Comparison of ENCODE assay signal across 9 cellular contexts in the genomic region with DNA sequence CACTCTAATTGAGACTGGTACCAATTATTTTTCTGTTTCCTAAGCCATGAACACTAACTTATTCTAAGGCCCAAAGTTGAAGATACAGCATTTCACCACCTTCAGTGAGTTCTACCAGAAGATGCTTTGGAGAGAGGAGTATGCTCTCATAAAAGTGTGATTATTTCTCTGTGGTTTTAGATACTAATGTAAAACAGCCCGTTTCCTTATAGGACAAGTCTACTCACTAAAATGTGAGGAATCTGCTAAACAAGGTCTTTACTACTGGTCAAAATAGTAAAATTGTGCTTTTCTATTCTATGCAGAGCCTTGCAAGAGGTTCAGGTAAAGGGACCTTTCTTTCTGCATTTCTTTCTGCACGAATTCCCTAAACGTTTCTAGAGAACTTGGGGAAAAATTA. TPM values are rescaled to one million over a fixed set of nuclear protein-coding genes. Genes with fewer than 3 reads are reported as not detected.
DNase-seq lines count a peak whose midpoint lies in the region; ATAC-seq, FAIRE-seq and TF ChIP-seq lines count a peak whose summit lies in the region.
"Had no signal": no experiment of that assay in that cellular context is flagged by ENCODE, and none has a peak within 500 bp of the region (broad histone marks: within the 10 kb centered on the region; RNA-seq: fewer than 3 reads in every experiment).

No MANE protein-coding gene starts in this region.

- TF ChIP-seq RAD21 in A549 (conservative IDR thresholded peaks at IDR 0.05 in 1 of 2, IDR thresholded peaks at IDR 0.05 in 1 of 2) = no peak

- no peaks in the 10 kb centered on the region for H3K9me3 ChIP-seq in A549
- H3K9me3 ChIP-seq in HUES48 (ENCODE audit: control insufficient read depth, insufficient read depth, low read length) = no peaks in the 10 kb centered on the region
- H3K9me3 ChIP-seq in mucosa of stomach (ENCODE audit: control insufficient read depth, low read length) = no peaks in the 10 kb centered on the region

- ATAC-seq in A549 (no peak), GM19463 (IDR thresholded peaks at IDR 0.05; ENCODE audit: unreplicated experiment) (no peak), GM18868 (IDR thresholded peaks at IDR 0.05; ENCODE audit: unreplicated experiment) (no peak)

- intact Hi-C loops in dorsolateral prefrontal cortex (cut with DNase I) = loop anchor here (5.0 to 10.0 kb wide), 2 partner anchors 105 to 108 kb away; a partner anchor contains a TSS

- CTCF ChIA-PET in A549 (lab: Yijun Ruan, JAX) = interaction anchor here (0.8 kb wide), 1 partner anchor 11 kb away, joined by 3 read pairs; no protein-coding TSS in a partner anchor

- peak overlapping the region; percentile 79 for H3K4me2 ChIP-seq in A549

- H3K27me3 ChIP-seq in HUES48 (ENCODE audit: control insufficient read depth, insufficient read depth, low read length) (no peaks in the 10 kb centered on the region), dorsolateral prefrontal cortex (no peaks in the 10 kb centered on the region), mucosa of stomach (ENCODE audit: control insufficient read depth, insufficient read depth, low read length) (no peaks in the 10 kb centered on the region)

- under 1% methylated on average over 3 of the region's 3 CpGs for WGBS in A549 (ENCODE audit: missing lambda C conversion rate)

- H3K9ac ChIP-seq in HUES48 (ENCODE audit: low read depth, low read length) (no peak overlapping the region), mucosa of stomach (ENCODE audit: low read length) (peak overlapping the region; percentile 78)

- H3K4me1 ChIP-seq in A549 = peaks cover 40% of the 10 kb centered on the region
- H3K4me1 ChIP-seq in HUES48 (ENCODE audit: control insufficient read depth, insufficient read depth, low read length) = peaks cover 45% of the 10 kb centered on the region
- H3K4me1 ChIP-seq in mucosa of stomach (ENCODE audit: control insufficient read depth, insufficient read depth, low read length) = peaks cover 11% of the 10 kb centered on the region

- TF ChIP-seq CTCF in A549 (IDR thresholded peaks at IDR 0.05) = no peak
- no peak for TF ChIP-seq CTCF in dorsolateral prefrontal cortex (IDR thresholded peaks at IDR 0.05 in 54 of 56, conservative IDR thresholded peaks at IDR 0.05 in 2 of 56; ENCODE audit: low read depth in 1 of 56, partially characterized antibody in 56 of 56)

- TF ChIP-seq EP300 in A549 (IDR thresholded peaks at IDR 0.05) = no peak

- POLR2A ChIA-PET in A549 (lab: Yijun Ruan, JAX) = no interaction called here

- no peak for FAIRE-seq in A549 (lab: Jason Lieb, UNC)

- H3K4me3 ChIP-seq in A549 (peak overlapping the region; percentile 89), HUES48 (ENCODE audit: low read depth, low read length) (peak overlapping the region; percentile 84), dorsolateral prefrontal cortex (peak overlapping the region in 48 of 59 donors; percentile 22 to 94 (median 82)), mucosa of stomach (ENCODE audit: low read length) (peak overlapping the region; percentile 23)

- no peak for DNase-seq in A549 (ENCODE audit: low read depth in 1 of 2, low spot score in 1 of 2)
- DNase-seq in dorsolateral prefrontal cortex = no peak
- no peak for DNase-seq in NCI-H128 (lab: John Stamatoyannopoulos, UW; ENCODE audit: unreplicated experiment)
- DNase-seq in NCI-H1417 (lab: John Stamatoyannopoulos, UW) = no peak
- DNase-seq: activated gamma-delta T cell treated with Interleukin-2 at 50 U/mL for 16 hours had no signal

- TF ChIP-seq POLR2A in A549 (IDR thresholded peaks at IDR 0.05; ENCODE audit: low read length) = no peak

- H3K27ac ChIP-seq in A549 (peak overlapping the region; percentile 94 to 98), HUES48 (ENCODE audit: low read depth, low read length) (no peak overlapping the region), dorsolateral prefrontal cortex (peak overlapping the region in 4 of 59 donors; percentile 8 to 90 (median 26))

- H3K36me3 ChIP-seq in HUES48 (ENCODE audit: control insufficient read depth, insufficient read depth, low read length) = no peaks in the 10 kb centered on the region
- H3K36me3 ChIP-seq in mucosa of stomach (ENCODE audit: control insufficient read depth, insufficient read depth, low read length) = no peaks in the 10 kb centered on the region

TF ChIP-seq in A549, 52 proteins besides CTCF, POLR2A, EP300 and RAD21:
- TF ChIP-seq, protein P1, sequence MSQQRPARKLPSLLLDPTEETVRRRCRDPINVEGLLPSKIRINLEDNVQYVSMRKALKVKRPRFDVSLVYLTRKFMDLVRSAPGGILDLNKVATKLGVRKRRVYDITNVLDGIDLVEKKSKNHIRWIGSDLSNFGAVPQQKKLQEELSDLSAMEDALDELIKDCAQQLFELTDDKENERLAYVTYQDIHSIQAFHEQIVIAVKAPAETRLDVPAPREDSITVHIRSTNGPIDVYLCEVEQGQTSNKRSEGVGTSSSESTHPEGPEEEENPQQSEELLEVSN (IDR thresholded peaks at IDR 0.05; ENCODE audit: borderline replicate concordance, low read depth) = no peak
- no peak for TF ChIP-seq ZC3H11A (IDR thresholded peaks at IDR 0.05)
- TF ChIP-seq, protein P2, sequence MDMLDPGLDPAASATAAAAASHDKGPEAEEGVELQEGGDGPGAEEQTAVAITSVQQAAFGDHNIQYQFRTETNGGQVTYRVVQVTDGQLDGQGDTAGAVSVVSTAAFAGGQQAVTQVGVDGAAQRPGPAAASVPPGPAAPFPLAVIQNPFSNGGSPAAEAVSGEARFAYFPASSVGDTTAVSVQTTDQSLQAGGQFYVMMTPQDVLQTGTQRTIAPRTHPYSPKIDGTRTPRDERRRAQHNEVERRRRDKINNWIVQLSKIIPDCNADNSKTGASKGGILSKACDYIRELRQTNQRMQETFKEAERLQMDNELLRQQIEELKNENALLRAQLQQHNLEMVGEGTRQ (IDR thresholded peaks at IDR 0.05) = no peak
- no peak for TF ChIP-seq NPAS2 (CRISPR knock-in tag; IDR thresholded peaks at IDR 0.05; ENCODE audit: borderline replicate concordance)
- TF ChIP-seq, protein P3, sequence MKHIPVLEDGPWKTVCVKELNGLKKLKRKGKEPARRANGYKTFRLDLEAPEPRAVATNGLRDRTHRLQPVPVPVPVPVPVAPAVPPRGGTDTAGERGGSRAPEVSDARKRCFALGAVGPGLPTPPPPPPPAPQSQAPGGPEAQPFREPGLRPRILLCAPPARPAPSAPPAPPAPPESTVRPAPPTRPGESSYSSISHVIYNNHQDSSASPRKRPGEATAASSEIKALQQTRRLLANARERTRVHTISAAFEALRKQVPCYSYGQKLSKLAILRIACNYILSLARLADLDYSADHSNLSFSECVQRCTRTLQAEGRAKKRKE (CRISPR knock-in tag; IDR thresholded peaks at IDR 0.05; ENCODE audit: low read depth) = no peak
- no peak for TF ChIP-seq RCOR1 (IDR thresholded peaks at IDR 0.05; ENCODE audit: low read depth, low read length)
- no peak for TF ChIP-seq TFCP2L1 (CRISPR knock-in tag; IDR thresholded peaks at IDR 0.05)
- TF ChIP-seq CBX2 (IDR thresholded peaks at IDR 0.05; ENCODE audit: borderline replicate concordance, low read depth) = no peak
- TF ChIP-seq, protein P4, sequence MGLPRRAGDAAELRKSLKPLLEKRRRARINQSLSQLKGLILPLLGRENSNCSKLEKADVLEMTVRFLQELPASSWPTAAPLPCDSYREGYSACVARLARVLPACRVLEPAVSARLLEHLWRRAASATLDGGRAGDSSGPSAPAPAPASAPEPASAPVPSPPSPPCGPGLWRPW (IDR thresholded peaks at IDR 0.05) = no peak
- no peak for TF ChIP-seq FOSL2 (IDR thresholded peaks at IDR 0.05)
- no peak for TF ChIP-seq FOSL2 (CRISPR knock-in tag; IDR thresholded peaks at IDR 0.05)
- no peak for TF ChIP-seq CEBPB (IDR thresholded peaks at IDR 0.05)
- TF ChIP-seq TP53 (CRISPR knock-in tag; IDR thresholded peaks at IDR 0.05) = no peak
- TF ChIP-seq RARB (CRISPR knock-in tag; IDR thresholded peaks at IDR 0.05) = no peak
- no peak for TF ChIP-seq SREBF2 (IDR thresholded peaks at IDR 0.05)
- TF ChIP-seq HDAC2 (IDR thresholded peaks at IDR 0.05) = no peak
- TF ChIP-seq HOXB5 (CRISPR knock-in tag; IDR thresholded peaks at IDR 0.05) = no peak
- no peak for TF ChIP-seq SMC3 (IDR thresholded peaks at IDR 0.05)
- no peak for TF ChIP-seq MAZ (IDR thresholded peaks at IDR 0.05; ENCODE audit: borderline replicate concordance, low read depth, low read length)
- no peak for TF ChIP-seq HOXA7 (CRISPR knock-in tag; IDR thresholded peaks at IDR 0.05)
- TF ChIP-seq RNF2 (IDR thresholded peaks at IDR 0.05; ENCODE audit: borderline replicate concordance, low read depth) = no peak

RNA-seq across cellular contexts. Expression of a gene that starts 2.4 kb away (rescaled TPM):
- polyA plus RNA-seq in A549 (2011; rRNA removed) = 130 and 145 TPM in 2 replicates
- polyA plus RNA-seq in A549 (2012; cell fraction: cytosol; rRNA removed) = 24.3 and 35.8 TPM in 2 replicates
- polyA plus RNA-seq in A549 (2012; cell fraction: nucleus; rRNA removed) = 30.6 and 51.3 TPM in 2 replicates
- polyA plus RNA-seq in A549 (2017; fragmentation: RNase III; extraction: RNeasy Plus Mini Kit Qiagen cat#74134 plus additional on column Dnase treatment) = 40.9 to 43.5 TPM (median 41.2 TPM) in 3 replicates
- 241 and 257 TPM in 2 replicates for polyA minus RNA-seq in A549 (2011; rRNA and poly(A)+ RNA removed)
- 10 to 100 TPM; 13.8 to 46.9 (median 27.6) TPM for total RNA-seq in dorsolateral prefrontal cortex

RNA-seq across cellular contexts. Expression of a gene that starts 36.4 kb away (rescaled TPM):
- 21.2 and 31.0 TPM in 2 replicates for polyA plus RNA-seq in A549 (2011; rRNA removed)
- 5.5 and 6.2 TPM in 2 replicates for polyA plus RNA-seq in A549 (2012; cell fraction: cytosol; rRNA removed)
- polyA plus RNA-seq in A549 (2012; cell fraction: nucleus; rRNA removed) = 2.4 and 6.2 TPM in 2 replicates
- polyA plus RNA-seq in A549 (2017; fragmentation: RNase III; extraction: RNeasy Plus Mini Kit Qiagen cat#74134 plus additional on column Dnase treatment) = 9.0 to 10.1 TPM (median 9.7 TPM) in 3 replicates
- polyA minus RNA-seq in A549 (2011; rRNA and poly(A)+ RNA removed) = 10.5 and 11.6 TPM in 2 replicates
- total RNA-seq in dorsolateral prefrontal cortex = 10 to 100 TPM; 30.2 to 58.4 (median 45.7) TPM

Comparison
In these comparisons a context has a peak if more than half of its experiments do, and no peak if none do; other contexts are left out.
1. H3K4me3 ChIP-seq: peak in every context shown above with its lines; median percentile 89 in A549; 84 in HUES48; 82 in dorsolateral prefrontal cortex; 23 in mucosa of stomach.